In the genomic region with DNA sequence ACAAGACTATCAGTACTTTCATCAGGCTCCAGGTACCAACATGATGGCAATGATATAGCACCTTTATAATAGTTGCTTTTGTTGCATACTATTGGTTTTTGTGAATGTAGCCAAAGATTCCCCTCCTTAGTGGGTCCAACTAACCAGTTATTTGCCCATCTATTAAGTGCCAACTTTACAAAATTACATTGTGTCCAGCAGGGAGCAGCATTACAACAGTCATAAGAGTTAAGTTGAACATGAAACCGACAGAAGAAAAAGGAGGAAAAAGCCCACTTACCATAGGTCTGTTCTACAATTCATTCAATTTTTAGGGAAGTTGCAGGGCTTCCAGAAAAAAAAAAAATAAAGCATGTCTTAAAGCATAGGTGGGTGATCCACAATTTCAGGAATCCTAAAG, we compare ENCODE assay signal across 8 cellular contexts. TPM values are rescaled to one million over a fixed set of nuclear protein-coding genes. Genes with fewer than 3 reads are reported as not detected.
A peak's percentile ranks its signal among the peaks of the same experiment; 100 is the strongest.
DNase-seq lines count a peak whose midpoint lies in the region; ATAC-seq, FAIRE-seq and TF ChIP-seq lines count a peak whose summit lies in the region.

No MANE protein-coding gene starts in this region.

- H3K4me1 Mint-ChIP-seq in endothelial cell (ENCODE audit: unreplicated experiment) = peaks cover 5% of the 10 kb centered on the region

- no peaks in the 10 kb centered on the region for H3K9me3 Mint-ChIP-seq in endothelial cell (ENCODE audit: unreplicated experiment)

- TF ChIP-seq CTCF in endothelial cell (IDR thresholded peaks at IDR 0.05; ENCODE audit: unreplicated experiment) = no peak

- H3K4me3 Mint-ChIP-seq in endothelial cell (ENCODE audit: unreplicated experiment) = no peak overlapping the region

- ATAC-seq in GM18502 (IDR thresholded peaks at IDR 0.05; ENCODE audit: poor library complexity, unreplicated experiment) = no peak

- DNase-seq in AG08396 (ENCODE audit: low spot score) (peak; percentile 18), GM18507 (ENCODE audit: extremely low spot score, insufficient read length, low read depth) (no peak), NCI-H226 (peak; percentile 26), endothelial cell (ENCODE audit: low spot score) (peak; percentile 30), pons (ENCODE audit: low spot score) (peak; percentile 46)
- no peak for DNase-seq in NK-92 treated with Interleukin-12 subunit alpha and Interleukin-12 subunit beta, amount 100 ng/mL, for 24 hours (lab: John Stamatoyannopoulos, UW)
- DNase-seq in stimulated activated CD4-positive, alpha-beta T cell treated with anti-CD3 and anti-CD28 coated beads, Interleukin-1b, Interleukin-23, amount 100 ng/mL, for 48 hours = no peak

- no peak overlapping the region for H3K27ac Mint-ChIP-seq in endothelial cell (ENCODE audit: unreplicated experiment)

- peak; percentile 71 for FAIRE-seq in GM18507 (lab: Jason Lieb, UNC)

- peaks cover 2% of the 10 kb centered on the region for H3K27me3 Mint-ChIP-seq in endothelial cell (ENCODE audit: unreplicated experiment)

- no peaks in the 10 kb centered on the region for H3K36me3 Mint-ChIP-seq in endothelial cell (ENCODE audit: low read depth, unreplicated experiment)

RNA-seq across cellular contexts. Expression of a gene that starts 21.6 kb away (rescaled TPM):
- 20.9 TPM for total RNA-seq in endothelial cell (ENCODE audit: unreplicated experiment)

RNA-seq across cellular contexts. Expression of a gene that starts 21.7 kb away (rescaled TPM):
- total RNA-seq in endothelial cell (ENCODE audit: unreplicated experiment) = 9.5 TPM

Comparison
In these comparisons a context has a peak if more than half of its experiments do, and no peak if none do; other contexts are left out.
1. DNase-seq: peak in AG08396 (single experiment), NCI-H226 (single experiment), endothelial cell (single experiment) and pons (single experiment); none in GM18507 (single experiment), NK-92 treated with Interleukin-12 subunit alpha and Interleukin-12 subunit beta, amount 100 ng/mL, for 24 hours (single experiment) and stimulated activated CD4-positive, alpha-beta T cell treated with anti-CD3 and anti-CD28 coated beads, Interleukin-1b, Interleukin-23, amount 100 ng/mL, for 48 hours (single experiment).